22 cellular contexts compared by ENCODE assay signal in genomic region chr5:133467712-133468463, GRCh38.
DNase-seq lines count a peak whose midpoint lies in the region; ATAC-seq lines count a peak whose summit lies in the region.
"Had no signal": no experiment of that assay in that cellular context is flagged by ENCODE, and none has a peak within 500 bp of the region (broad histone marks: within the 10 kb centered on the region; RNA-seq: fewer than 3 reads in every experiment).

No MANE protein-coding gene starts in this region.

- no peaks in the 10 kb centered on the region; a peak in 2 of 22 replicates for H3K9me3 ChIP-seq in BLaER1 treated with 17β-estradiol and CSF1 and Interleukin-3, amounts not matched to agents 10 nM and 100 nM (replicated peaks in 1 of 11)
- H3K9me3 ChIP-seq: mucosa of descending colon, spleen had no signal

- peak overlapping the region; percentile 37 to 83 (median 67) for H3K4me2 ChIP-seq in BLaER1 treated with 17β-estradiol and CSF1 and Interleukin-3, amounts not matched to agents 10 nM and 100 nM

- no peak overlapping the region for H3K4me3 ChIP-seq in BLaER1 treated with 17β-estradiol and CSF1 and Interleukin-3, amounts not matched to agents 10 nM and 100 nM
- H3K4me3 ChIP-seq: cardiac muscle cell, dorsolateral prefrontal cortex, mucosa of descending colon, SK-N-MC, spleen had no signal

- no peaks in the 10 kb centered on the region for H4K20me1 ChIP-seq in BLaER1 treated with 17β-estradiol and CSF1 and Interleukin-3, amounts not matched to agents 10 nM and 100 nM

- DNase-seq in NCI-H1417 (lab: John Stamatoyannopoulos, UW) (peak; percentile 26 to 90 (median 79)), NCI-H774 (lab: John Stamatoyannopoulos, UW) (peak; percentile 18), kidney glomerular epithelial cell (lab: John Stamatoyannopoulos, UW) (peak; percentile 11), DMS53 (lab: John Stamatoyannopoulos, UW) (no peak), DMS79 (lab: John Stamatoyannopoulos, UW) (no peak)
- no peak for DNase-seq in activated CD8-positive, alpha-beta memory T cell treated with anti-CD3 and anti-CD28 coated beads, Interleukin-2, amount 50 U/mL, for 4 hours
- DNase-seq: activated CD4-positive, alpha-beta T cell treated with anti-CD3 and anti-CD28 coated beads, Interleukin-2, amount 50 U/mL, for 4 hours; amniotic stem cell; C1 segment of cervical spinal cord; dorsolateral prefrontal cortex; foreskin fibroblast; GDM1; Karpas-422; mucosa of descending colon; NCI-H1048; NCI-H226; spleen; stimulated activated CD4-positive, alpha-beta T cell treated with anti-CD3 and anti-CD28 coated beads, Interleukin-4, amount 100 ng/mL, for 4 hours had no signal

- H3K27ac ChIP-seq in BLaER1 treated with 17β-estradiol and CSF1 and Interleukin-3, amounts not matched to agents 10 nM and 100 nM = peak overlapping the region in 6 of 11 experiments; percentile 22 to 71 (median 52); a peak in 10 of 22 replicates
- H3K27ac ChIP-seq: cardiac muscle cell, SK-N-MC, spleen had no signal

- H3K36me3 ChIP-seq in BLaER1 treated with 17β-estradiol and CSF1 and Interleukin-3, amounts not matched to agents 10 nM and 100 nM = no peaks in the 10 kb centered on the region
- H3K36me3 ChIP-seq: cardiac muscle cell, spleen had no signal

- no peak for ATAC-seq in HG02973 (IDR thresholded peaks at IDR 0.05; ENCODE audit: unreplicated experiment)
- ATAC-seq: mucosa of descending colon had no signal

- peak overlapping the region in 4 of 11 experiments; percentile 11 to 38 (median 22); a peak in 2 of 22 replicates for H3K9ac ChIP-seq in BLaER1 treated with 17β-estradiol and CSF1 and Interleukin-3, amounts not matched to agents 10 nM and 100 nM

- no peaks in the 10 kb centered on the region for H3K27me3 ChIP-seq in BLaER1 treated with 17β-estradiol and CSF1 and Interleukin-3, amounts not matched to agents 10 nM and 100 nM
- H3K27me3 ChIP-seq: cardiac muscle cell, dorsolateral prefrontal cortex had no signal

- H3K4me1 ChIP-seq in BLaER1 treated with 17β-estradiol and CSF1 and Interleukin-3, amounts not matched to agents 10 nM and 100 nM = peaks cover 18 to 81% (median 54%) of the 10 kb centered on the region in 10 experiments
- H3K4me1 ChIP-seq: spleen had no signal

Comparison
In these comparisons a context has a peak if more than half of its experiments do, and no peak if none do; other contexts are left out.
1. DNase-seq: peak in NCI-H1417 (3 of 3), NCI-H774 (single experiment) and kidney glomerular epithelial cell (single experiment); none in DMS53 (single experiment), activated CD8-positive, alpha-beta memory T cell treated with anti-CD3 and anti-CD28 coated beads, Interleukin-2, amount 50 U/mL, for 4 hours (single experiment) and DMS79 (single experiment).